Comparison of ENCODE assay signal across 9 cellular contexts in the genomic region with DNA sequence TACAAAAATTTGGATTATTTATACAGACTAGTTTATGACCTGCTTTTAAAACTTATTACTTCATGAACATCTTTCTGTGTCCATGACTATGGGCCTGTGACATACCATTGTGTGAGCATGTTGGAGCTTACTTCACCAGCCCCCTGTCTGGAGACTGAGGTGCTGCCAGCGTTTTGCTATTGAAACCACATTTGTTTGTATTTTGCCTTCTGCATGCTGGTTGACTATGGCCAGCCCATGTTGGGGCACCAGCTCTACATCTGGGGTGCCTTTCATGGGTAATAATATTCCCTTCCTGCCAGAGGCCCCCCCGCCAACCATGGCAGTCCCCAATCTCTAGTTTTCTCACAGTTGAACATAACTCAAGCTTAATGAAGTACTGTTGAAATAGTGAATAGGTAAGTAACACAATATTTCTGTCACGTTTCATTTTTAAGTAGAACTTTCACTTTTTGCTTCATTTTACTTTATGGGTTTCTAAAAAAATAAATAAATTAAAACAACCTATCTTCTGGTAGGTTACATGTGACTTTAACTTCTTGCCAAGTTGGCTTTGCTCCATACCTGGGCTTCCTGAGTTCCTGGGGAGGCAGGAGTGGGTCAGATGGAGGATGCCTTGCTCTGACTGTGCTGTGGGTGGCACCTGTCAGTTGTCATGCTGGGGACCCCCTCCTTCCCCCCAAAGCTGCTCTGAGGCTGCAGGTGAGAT.
DNase-seq lines count a peak whose midpoint lies in the region; ATAC-seq and TF ChIP-seq lines count a peak whose summit lies in the region.
"Had no signal": no experiment of that assay in that cellular context is flagged by ENCODE, and none has a peak within 500 bp of the region (broad histone marks: within the 10 kb centered on the region; RNA-seq: fewer than 3 reads in every experiment).

No MANE protein-coding gene starts in this region.

- H3K4me1 Mint-ChIP-seq in MCF 10A (ENCODE audit: insufficient read depth, unreplicated experiment) (peaks cover 60% of the 10 kb centered on the region), memory B cell (peaks cover 69% of the 10 kb centered on the region)
- peaks cover 97% of the 10 kb centered on the region for H3K4me1 Mint-ChIP-seq in activated CD8-positive, alpha-beta T cell treated with anti-CD3 and anti-CD28 coated beads, Interleukin-2, amount 10 ng/mL, durations not matched to agents 7 days and 5 days (ENCODE audit: low read depth)

- H3K36me3 Mint-ChIP-seq in MCF 10A (ENCODE audit: insufficient read depth, unreplicated experiment) (peaks cover 6% of the 10 kb centered on the region), memory B cell (peaks cover 7% of the 10 kb centered on the region)
- peaks cover 75% of the 10 kb centered on the region for H3K36me3 Mint-ChIP-seq in activated CD8-positive, alpha-beta T cell treated with anti-CD3 and anti-CD28 coated beads, Interleukin-2, amount 10 ng/mL, durations not matched to agents 7 days and 5 days (ENCODE audit: low read depth)

- CTCF ChIA-PET in MCF 10A (lab: Yijun Ruan, JAX): interaction anchor here (0.6 to 6.6 kb wide), 5 partner anchors 13 to 30 kb away, joined by 3 to 48 read pairs (median 9); no protein-coding TSS in a partner anchor
- CTCF ChIA-PET in activated CD8-positive, alpha-beta T cell treated with anti-CD3 and anti-CD28 coated beads, Interleukin-2, amount 10 ng/mL, durations not matched to agents 7 days and 5 days (lab: Charles Lee): interaction anchor here (0.7 to 9.6 kb wide), 8 partner anchors 8 to 150 kb away, joined by 3 to 180 read pairs (median 6); no protein-coding TSS in a partner anchor

- H3K27ac Mint-ChIP-seq in MCF 10A (ENCODE audit: low read depth, unreplicated experiment) (peak overlapping the region; percentile 92), memory B cell (peak overlapping the region; percentile 92)
- peak overlapping the region; percentile 92 for H3K27ac Mint-ChIP-seq in activated CD8-positive, alpha-beta T cell treated with anti-CD3 and anti-CD28 coated beads, Interleukin-2, amount 10 ng/mL, durations not matched to agents 7 days and 5 days

- TF ChIP-seq CTCF in MCF 10A (IDR thresholded peaks at IDR 0.05; ENCODE audit: unreplicated experiment) (no peak), breast epithelium (IDR thresholded peaks at IDR 0.05) (no peak), tibial artery (IDR thresholded peaks at IDR 0.05) (no peak)

- DNase-seq in MCF 10A (ENCODE audit: unreplicated experiment) (peak; percentile 51), breast epithelium (ENCODE audit: low spot score in 2 of 2) (no peak), memory B cell (ENCODE audit: low spot score in 2 of 2) (no peak), tibial artery (peak in 1 of 2 donors; percentile 16), germinal center (ENCODE audit: low spot score) (no peak), DMS114 treated with DMSO at 0.1 percent for 48 hours (lab: John Stamatoyannopoulos, UW; ENCODE audit: unreplicated experiment) (no peak)
- no peak for DNase-seq in activated CD8-positive, alpha-beta T cell treated with anti-CD3 and anti-CD28 coated beads, Interleukin-2, amount 10 ng/mL, durations not matched to agents 7 days and 5 days
- no peak for DNase-seq in stimulated activated naive CD4-positive, alpha-beta T cell (lab: John Stamatoyannopoulos, UW)
- DNase-seq: NCI-H1417 treated with DMSO at 0.1 percent for 48 hours had no signal

- intact Hi-C loops in MCF 10A (cut with micrococcal nuclease): no loop called here
- intact Hi-C loops in breast epithelium (cut with DNase I; ENCODE audit: low total_unique reads): no loop called here
- intact Hi-C loops in tibial artery (cut with DNase I; ENCODE audit: low total_unique reads): no loop called here

- no peaks in the 10 kb centered on the region for H3K9me3 ChIP-seq in breast epithelium
- no peaks in the 10 kb centered on the region for H3K9me3 ChIP-seq in tibial artery

- H3K27ac ChIP-seq in breast epithelium: peak overlapping the region in 1 of 2 donors; percentile 48
- H3K27ac ChIP-seq in tibial artery: peak overlapping the region; percentile 81 to 83

- peaks cover 0 to 7% of the 10 kb centered on the region in 2 donors for H3K4me1 ChIP-seq in breast epithelium
- H3K4me1 ChIP-seq in tibial artery: peaks cover 0 to 85% (median 57%) of the 10 kb centered on the region in 4 donors

- BruUV-seq in MCF 10A (replicated peaks; lab: Mats Ljungman, UMichigan): no TSS peak

- no peak for ATAC-seq in activated CD8-positive, alpha-beta T cell treated with anti-CD3 and anti-CD28 coated beads, Interleukin-2, amount 10 ng/mL, durations not matched to agents 7 days and 5 days
- ATAC-seq in memory B cell (ENCODE audit: low read depth): no peak

- no peak overlapping the region for H3K4me3 ChIP-seq in breast epithelium
- peak overlapping the region; percentile 41 to 44 for H3K4me3 ChIP-seq in tibial artery

- H3K36me3 ChIP-seq in breast epithelium: no peaks in the 10 kb centered on the region
- H3K36me3 ChIP-seq in tibial artery: no peaks in the 10 kb centered on the region

- POLR2A ChIA-PET in MCF 10A (lab: Yijun Ruan, JAX): no interaction called here
- POLR2A ChIA-PET in activated CD8-positive, alpha-beta T cell treated with anti-CD3 and anti-CD28 coated beads, Interleukin-2, amount 10 ng/mL, durations not matched to agents 7 days and 5 days (lab: Charles Lee): interaction anchor here (0.8 to 2.5 kb wide), 5 partner anchors 9 to 34 kb away, joined by 3 to 13 read pairs (median 4); no protein-coding TSS in a partner anchor

- H3K27me3 ChIP-seq in breast epithelium (no peaks in the 10 kb centered on the region), tibial artery (no peaks in the 10 kb centered on the region)

- H3K9me3 Mint-ChIP-seq in MCF 10A (ENCODE audit: unreplicated experiment): peaks cover under 1% of the 10 kb centered on the region
- H3K9me3 Mint-ChIP-seq in activated CD8-positive, alpha-beta T cell treated with anti-CD3 and anti-CD28 coated beads, Interleukin-2, amount 10 ng/mL, durations not matched to agents 7 days and 5 days (ENCODE audit: insufficient read depth): peaks cover 2% of the 10 kb centered on the region
- no peaks in the 10 kb centered on the region for H3K9me3 Mint-ChIP-seq in memory B cell

- H3K4me3 Mint-ChIP-seq in MCF 10A (ENCODE audit: unreplicated experiment) (peak overlapping the region; percentile 28), memory B cell (peak overlapping the region; percentile 86)
- peak overlapping the region; percentile 67 for H3K4me3 Mint-ChIP-seq in activated CD8-positive, alpha-beta T cell treated with anti-CD3 and anti-CD28 coated beads, Interleukin-2, amount 10 ng/mL, durations not matched to agents 7 days and 5 days

- no peak for TF ChIP-seq POLR2A in breast epithelium (IDR thresholded peaks at IDR 0.05)

- no peaks in the 10 kb centered on the region for H3K27me3 Mint-ChIP-seq in MCF 10A (ENCODE audit: insufficient read depth, unreplicated experiment)
- H3K27me3 Mint-ChIP-seq in activated CD8-positive, alpha-beta T cell treated with anti-CD3 and anti-CD28 coated beads, Interleukin-2, amount 10 ng/mL, durations not matched to agents 7 days and 5 days (ENCODE audit: low read depth): no peaks in the 10 kb centered on the region
- H3K27me3 Mint-ChIP-seq in memory B cell: no peaks in the 10 kb centered on the region

Comparison
In these comparisons a context has a peak if more than half of its experiments do, and no peak if none do; other contexts are left out.
1. H3K4me3 Mint-ChIP-seq: peak in every context shown above with its lines; median percentile 86 in memory B cell; 67 in activated CD8-positive, alpha-beta T cell treated with anti-CD3 and anti-CD28 coated beads, Interleukin-2, amount 10 ng/mL, durations not matched to agents 7 days and 5 days; 28 in MCF 10A.
2. H3K4me3 ChIP-seq: peak in tibial artery (2 of 2); none in breast epithelium (0 of 3).
3. Peak in every context shown above with its lines, with median percentiles within 50 percentile points of each other: H3K27ac Mint-ChIP-seq.